ENCODE assay signal across 8 cellular contexts in genomic region chr1:161473363-161473762, GRCh38. TPM values are rescaled to one million over a fixed set of nuclear protein-coding genes. Genes with fewer than 3 reads are reported as not detected.
DNase-seq lines count a peak whose midpoint lies in the region; ATAC-seq and TF ChIP-seq lines count a peak whose summit lies in the region.

No MANE protein-coding gene starts in this region.

- ATAC-seq in WTC11 = no peak
- no peak for ATAC-seq in memory B cell (ENCODE audit: low read depth)

- no peak overlapping the region for H3K27ac Mint-ChIP-seq in WTC11
- no peak overlapping the region for H3K27ac Mint-ChIP-seq in memory B cell

- H3K4me1 Mint-ChIP-seq in WTC11 = peaks cover 29% of the 10 kb centered on the region
- peaks cover 9% of the 10 kb centered on the region for H3K4me1 Mint-ChIP-seq in memory B cell

- H3K9me3 Mint-ChIP-seq in WTC11 (peaks cover 38% of the 10 kb centered on the region), memory B cell (no peaks in the 10 kb centered on the region)

- H3K4me3 Mint-ChIP-seq in WTC11 (peak overlapping the region; percentile 87), memory B cell (peak overlapping the region; percentile 24)

- TF ChIP-seq CTCF in WTC11 (IDR thresholded peaks at IDR 0.05) = no peak

- peaks cover 52% of the 10 kb centered on the region for H3K27me3 Mint-ChIP-seq in WTC11 (ENCODE audit: low read depth)
- H3K27me3 Mint-ChIP-seq in memory B cell = peaks cover 11% of the 10 kb centered on the region

- peak; percentile 12 for DNase-seq in DMS 273 treated with DMSO at 0.1 percent for 48 hours (lab: John Stamatoyannopoulos, UW)
- DNase-seq in KBM-7 = peak; percentile 39
- peak; percentile 38 for DNase-seq in WTC11 (ENCODE audit: low spot score)
- DNase-seq in memory B cell (ENCODE audit: low spot score in 2 of 2) = no peak
- no peak for DNase-seq in activated effector memory CD4-positive, alpha-beta T cell treated with Interleukin-2 at 50 U/mL for 16 hours
- DNase-seq in midbrain (lab: John Stamatoyannopoulos, UW) = no peak
- DNase-seq in iPS-NIHi7 (ENCODE audit: extremely low spot score) = no peak
- DNase-seq in COR-L47 (lab: John Stamatoyannopoulos, UW) = no peak

- POLR2A ChIA-PET in WTC11 (lab: Charles Lee) = no interaction called here

- in situ Hi-C loops in KBM-7 (cut with MboI; ENCODE audit: low pct_unique_long_range_greater_than_20kb, low sequenced_read_pairs) = no loop called here

- CTCF ChIA-PET in WTC11 (lab: Charles Lee) = interaction anchor here (0.7 to 1.9 kb wide), 4 partner anchors 11 to 265 kb away, joined by 3 to 8 read pairs (median 5); no protein-coding TSS in a partner anchor

- peaks cover 19% of the 10 kb centered on the region for H3K36me3 Mint-ChIP-seq in WTC11
- H3K36me3 Mint-ChIP-seq in memory B cell = peaks cover 2% of the 10 kb centered on the region

TF ChIP-seq in WTC11, 78 proteins besides CTCF, POLR2A, EP300 and RAD21:
- TF ChIP-seq AR (CRISPR knock-in tag; IDR thresholded peaks at IDR 0.05) (no peak), TEAD1 (CRISPR knock-in tag; IDR thresholded peaks at IDR 0.05) (peak; percentile 41; the same call in 1 of the 2 replicates), ZNF396 (CRISPR knock-in tag; IDR thresholded peaks at IDR 0.05; ENCODE audit: borderline replicate concordance) (no peak), NR3C1 (CRISPR knock-in tag; conservative IDR thresholded peaks at IDR 0.05; ENCODE audit: low read depth) (no peak), ATF6 (CRISPR knock-in tag; IDR thresholded peaks at IDR 0.05) (no peak), GTF2I (CRISPR knock-in tag; conservative IDR thresholded peaks at IDR 0.05) (no peak)

RNA-seq across cellular contexts. Expression of gene FCGR2A, which starts 31.9 kb away (rescaled TPM):
- 0.74 to 1.1 TPM (median 0.80 TPM) in 3 replicates for total RNA-seq in WTC11 (2021)

RNA-seq across cellular contexts. Expression of gene HSPA6, which starts 51.0 kb away (rescaled TPM):
- total RNA-seq in WTC11 (2021) = 0.16 to 0.22 TPM in 2 of 3 replicates, not detected in the other

Comparison
In these comparisons a context has a peak if more than half of its experiments do, and no peak if none do; other contexts are left out.
1. DNase-seq: peak in DMS 273 treated with DMSO at 0.1 percent for 48 hours (single experiment), KBM-7 (single experiment) and WTC11 (single experiment); none in memory B cell (0 of 2), activated effector memory CD4-positive, alpha-beta T cell treated with Interleukin-2 at 50 U/mL for 16 hours (single experiment), midbrain (single experiment), iPS-NIHi7 (single experiment) and COR-L47 (single experiment).